In genomic region chr2:15560988-15561573, GRCh38 we compare ENCODE assay signal across 8 cellular contexts. TPM values are rescaled to one million over a fixed set of nuclear protein-coding genes. Genes with fewer than 3 reads are reported as not detected.
DNase-seq lines count a peak whose midpoint lies in the region; ATAC-seq and TF ChIP-seq lines count a peak whose summit lies in the region.

Gene NBAS, minus strand, starts transcription at chr2:15561334. Its CDS starts 30 bp downstream, at chr2:15561304.

- in situ Hi-C loops in Caki2 (cut with HindIII; ENCODE audit: low pct_unique_long_range_greater_than_20kb, low sequenced_read_pairs): no loop called here

- H3K36me3 Mint-ChIP-seq in endothelial cell (ENCODE audit: low read depth, unreplicated experiment): no peaks in the 10 kb centered on the region

- peak within 1 kb of the TSS; percentile 99 for H3K27ac Mint-ChIP-seq in endothelial cell (ENCODE audit: unreplicated experiment)

- DNase-seq in Caki2 (ENCODE audit: low read depth) (peak; percentile 81), HUDEP-2 (lab: John Stamatoyannopoulos, UW; ENCODE audit: unreplicated experiment in 76 of 76) (peak in 74 of 76 experiments; percentile 26 to 83 (median 68)), endothelial cell (ENCODE audit: low spot score) (peak; percentile 83)
- peak; percentile 71 for DNase-seq in activated CD8-positive, alpha-beta memory T cell treated with anti-CD3 and anti-CD28 coated beads, Interleukin-2, amount 50 U/mL, for 4 hours
- DNase-seq in stimulated activated CD8-positive, alpha-beta memory T cell treated with anti-CD3 and anti-CD28 coated beads, Interleukin-15, amount 100 ng/mL, for 4 hours (ENCODE audit: low read depth in 2 of 2): peak; percentile 52 to 60

- H3K27ac ChIP-seq in OCI-LY1 (ENCODE audit: low read depth, low read length, poor library complexity, severe bottlenecking) (no peak within 1 kb of the TSS), mesodermal cell (ENCODE audit: low read depth, low read length, severe bottlenecking) (peak within 1 kb of the TSS; percentile 92)

- peak within 1 kb of the TSS; percentile 85 for H2AFZ ChIP-seq in OCI-LY1 (ENCODE audit: low read length)

- peak within 1 kb of the TSS; percentile 70 for H3K9ac ChIP-seq in OCI-LY1 (ENCODE audit: low read length)

- H3K36me3 ChIP-seq in OCI-LY1 (ENCODE audit: insufficient read depth, low read length): no peaks in the 10 kb centered on the region
- H3K36me3 ChIP-seq in mesodermal cell (ENCODE audit: control insufficient read depth, insufficient read depth, low read length): no peaks in the 10 kb centered on the region

- no peaks in the 10 kb centered on the region for H3K9me3 ChIP-seq in OCI-LY1 (ENCODE audit: low read length)
- H3K9me3 ChIP-seq in mesodermal cell (ENCODE audit: control insufficient read depth, low read length): no peaks in the 10 kb centered on the region

- H4K20me1 ChIP-seq in OCI-LY1 (ENCODE audit: insufficient read depth, low read length): no peaks in the 10 kb centered on the region

- H3K9me3 Mint-ChIP-seq in endothelial cell (ENCODE audit: unreplicated experiment): no peaks in the 10 kb centered on the region

- peaks cover 9% of the 10 kb centered on the region for H3K27me3 Mint-ChIP-seq in endothelial cell (ENCODE audit: unreplicated experiment)

- no peak for TF ChIP-seq CTCF in OCI-LY1 (IDR thresholded peaks at IDR 0.05; ENCODE audit: low read length)
- no peak for TF ChIP-seq CTCF in endothelial cell (IDR thresholded peaks at IDR 0.05; ENCODE audit: unreplicated experiment)

- H3K4me1 ChIP-seq in OCI-LY1 (ENCODE audit: insufficient read depth, low read length, severe bottlenecking) (peaks cover 28% of the 10 kb centered on the region), mesodermal cell (ENCODE audit: control insufficient read depth, insufficient read depth, low read length, poor library complexity, severe bottlenecking) (no peaks in the 10 kb centered on the region)

- peaks cover 44% of the 10 kb centered on the region for H3K4me1 Mint-ChIP-seq in endothelial cell (ENCODE audit: unreplicated experiment)

- no peaks in the 10 kb centered on the region for H3F3A ChIP-seq in OCI-LY1 (ENCODE audit: insufficient read depth, low read length)

- H3K4me3 Mint-ChIP-seq in endothelial cell (ENCODE audit: unreplicated experiment): peak within 1 kb of the TSS; percentile 99

- no peaks in the 10 kb centered on the region for H3K27me3 ChIP-seq in OCI-LY1 (ENCODE audit: insufficient read depth, low read length)

- WGBS in mesodermal cell (ENCODE audit: insufficient coverage in 2 of 2), 2 experiments: 0 to 1% methylated on average over 19 to 25 of the region's 30 CpGs

- peak within 1 kb of the TSS; percentile 90 for H3K4me3 ChIP-seq in OCI-LY1 (ENCODE audit: low read depth, low read length, poor library complexity, severe bottlenecking)
- H3K4me3 ChIP-seq in mesodermal cell (ENCODE audit: extremely low read depth, insufficient read depth, low read length, poor library complexity, severe bottlenecking): peak within 1 kb of the TSS; percentile 73

- H3K79me2 ChIP-seq in OCI-LY1 (ENCODE audit: insufficient read depth, low read length): peaks cover 10% of the 10 kb centered on the region; the same call in 1 of the 2 replicates

- no peaks in the 10 kb centered on the region for H3K9me2 ChIP-seq in OCI-LY1 (ENCODE audit: low read depth, low read length)

- peak within 1 kb of the TSS; percentile 71 for H3K4me2 ChIP-seq in OCI-LY1 (ENCODE audit: low read length)

- peak; percentile 93 for ATAC-seq in GM21381 (IDR thresholded peaks at IDR 0.05; ENCODE audit: unreplicated experiment)

RNA-seq across cellular contexts. Expression of gene NBAS, which starts in this region (rescaled TPM):
- total RNA-seq in Caki2 (2014; rRNA removed; shearing (Covaris generic); ENCODE audit: low replicate concordance): 19.7 and 28.8 TPM in 2 replicates
- 52.8 TPM for total RNA-seq in endothelial cell (ENCODE audit: unreplicated experiment)
- polyA plus RNA-seq in mesodermal cell (2013, experiment 1 of 2): 48.0 TPM
- 40.2 TPM for polyA plus RNA-seq in mesodermal cell (2013, experiment 2 of 2)
